7 cellular contexts compared by ENCODE assay signal in the genomic region with DNA sequence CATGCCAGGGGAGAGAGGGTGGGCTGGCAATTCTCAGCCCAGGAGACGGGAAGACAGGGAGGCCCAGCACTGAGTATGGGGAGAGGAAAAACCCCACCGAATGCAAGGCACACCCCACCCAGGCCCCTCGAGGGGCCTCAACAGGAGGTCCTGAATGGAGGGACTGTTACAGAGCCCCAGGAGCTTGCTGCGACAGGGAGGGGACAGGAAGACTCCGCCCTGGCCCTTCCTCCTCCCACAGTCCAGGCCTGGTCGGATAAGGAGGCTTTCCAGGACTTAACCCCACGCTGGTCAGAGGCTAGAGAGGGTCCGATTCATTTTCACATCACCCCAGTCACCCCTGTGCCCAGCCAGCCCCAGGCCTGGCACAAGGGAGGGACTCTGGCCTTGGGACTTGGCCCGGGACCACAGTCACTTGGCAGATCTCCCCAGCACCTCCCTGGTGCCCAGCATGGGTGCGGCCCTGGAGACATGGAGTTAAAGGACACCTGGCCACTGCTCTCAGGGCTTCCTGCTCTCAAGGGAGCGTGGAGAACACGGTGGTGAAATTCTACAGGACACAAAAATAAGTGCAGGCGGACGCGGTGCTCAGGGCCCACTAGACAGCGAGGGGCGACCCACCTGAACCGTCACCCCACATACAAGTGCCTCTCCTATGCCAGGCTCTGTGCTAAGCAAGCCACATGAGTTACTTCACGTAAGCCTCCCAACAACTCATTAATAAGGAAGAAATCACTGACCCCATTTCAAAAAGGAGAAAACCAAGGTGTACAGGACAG. TPM values are rescaled to one million over a fixed set of nuclear protein-coding genes. Genes with fewer than 3 reads are reported as not detected.
A peak's percentile ranks its signal among the peaks of the same experiment; 100 is the strongest.
DNase-seq lines count a peak whose midpoint lies in the region; ATAC-seq, FAIRE-seq and TF ChIP-seq lines count a peak whose summit lies in the region.

No MANE protein-coding gene starts in this region.

- no peaks in the 10 kb centered on the region for H3K9me3 Mint-ChIP-seq in nephron

- FAIRE-seq in H54 (lab: Jason Lieb, UNC): no peak

- H3K27ac Mint-ChIP-seq in nephron: peak overlapping the region; percentile 76 to 91 (median 83)

- H3K36me3 ChIP-seq in SK-N-MC (ENCODE audit: insufficient read depth, low read length) (no peaks in the 10 kb centered on the region), esophagus (ENCODE audit: control insufficient read depth in 2 of 2, insufficient read depth in 2 of 2, low read length in 1 of 2) (peaks cover 0 to 8% of the 10 kb centered on the region in 2 donors)

- peaks cover 2 to 22% of the 10 kb centered on the region in 2 donors for H3K4me1 ChIP-seq in esophagus (ENCODE audit: control insufficient read depth in 2 of 2, insufficient read depth in 2 of 2, low read length in 1 of 2)

- TF ChIP-seq POLR2A in H54 (IDR thresholded peaks at IDR 0.05; ENCODE audit: low read depth, low read length): peak; percentile 49; the same call in 1 of the 2 replicates

- no peaks in the 10 kb centered on the region for H3K27me3 Mint-ChIP-seq in nephron (ENCODE audit: low read depth)

- H3K27me3 ChIP-seq in esophagus (ENCODE audit: control insufficient read depth in 1 of 2, insufficient read depth in 2 of 2, low read length in 2 of 2): no peaks in the 10 kb centered on the region

- no peak for TF ChIP-seq CTCF in nephron (IDR thresholded peaks at IDR 0.05; ENCODE audit: unreplicated experiment in 3 of 3)

- ATAC-seq in GM19351 (IDR thresholded peaks at IDR 0.05; ENCODE audit: unreplicated experiment) (no peak), GM21515 (IDR thresholded peaks at IDR 0.05; ENCODE audit: unreplicated experiment) (no peak)

- H3K36me3 Mint-ChIP-seq in nephron (ENCODE audit: low read depth): peaks cover 5% of the 10 kb centered on the region

- no peaks in the 10 kb centered on the region for H3K9me3 ChIP-seq in SK-N-MC (ENCODE audit: low read depth, low read length)
- H3K9me3 ChIP-seq in esophagus (ENCODE audit: control insufficient read depth in 2 of 2, insufficient read depth in 1 of 2, low read depth in 1 of 2, low read length in 1 of 2): no peaks in the 10 kb centered on the region

- H3K4me3 ChIP-seq in SK-N-MC (peak overlapping the region; percentile 92), esophagus (ENCODE audit: low read depth in 1 of 2, low read length in 2 of 2) (peak overlapping the region; percentile 91 to 94)

- peaks cover 30% of the 10 kb centered on the region for H3K4me1 Mint-ChIP-seq in nephron

- WGBS in esophagus, 2 donors: 9 to 14% methylated on average over 19 of the region's 19 CpGs

- DNase-seq in H54 (ENCODE audit: insufficient read length, low spot score): no peak
- DNase-seq in SK-N-MC (ENCODE audit: low read depth, low spot score): no peak
- DNase-seq in SIG-M5 treated with dmso at 0.1 percent for 504 hours (lab: John Stamatoyannopoulos, UW; ENCODE audit: unreplicated experiment): no peak

- H3K27ac ChIP-seq in SK-N-MC (no peak overlapping the region), esophagus (ENCODE audit: low read depth in 2 of 2, low read length in 1 of 2) (peak overlapping the region; percentile 98 to 99)

- peak overlapping the region; percentile 81 to 89 (median 86) for H3K4me3 Mint-ChIP-seq in nephron

- peak overlapping the region; percentile 77 for H3K9ac ChIP-seq in SK-N-MC (ENCODE audit: insufficient read length)

RNA-seq across cellular contexts. Expression of gene STXBP1, which starts 44.8 kb away (rescaled TPM):
- polyA plus RNA-seq in esophagus: 1 to 10 TPM; 4.7 to 7.1 TPM
